28 cellular contexts compared by ENCODE assay signal in genomic region chr4:140858897-140859296, GRCh38.
DNase-seq lines count a peak whose midpoint lies in the region; ATAC-seq and TF ChIP-seq lines count a peak whose summit lies in the region.
"Had no signal": no experiment of that assay in that cellular context is flagged by ENCODE, and none has a peak within 500 bp of the region (broad histone marks: within the 10 kb centered on the region; RNA-seq: fewer than 3 reads in every experiment).

No MANE protein-coding gene starts in this region.

- H3K9ac ChIP-seq in mammary epithelial cell (ENCODE audit: insufficient read depth, low read length), result no peak overlapping the region
- no peak overlapping the region for H3K9ac ChIP-seq in rectal smooth muscle tissue (ENCODE audit: low read length)

- no TSS peak for BruUV-seq in mammary epithelial cell (replicated peaks; lab: Mats Ljungman, UMichigan)
- BruUV-seq in MCF 10A (replicated peaks; lab: Mats Ljungman, UMichigan), result no TSS peak

- H3K36me3 Mint-ChIP-seq in MCF 10A (ENCODE audit: insufficient read depth, unreplicated experiment), result no peaks in the 10 kb centered on the region
- H3K36me3 Mint-ChIP-seq: CD4-positive, CD25-positive, alpha-beta regulatory T cell; naive thymus-derived CD8-positive, alpha-beta T cell; T-cell had no signal

- no peak overlapping the region for H3K4me3 Mint-ChIP-seq in MCF 10A (ENCODE audit: unreplicated experiment)
- H3K4me3 Mint-ChIP-seq: activated T-helper 17 cell treated with anti-CD3 and anti-CD28 coated beads, Interleukin-2, amount 50 U/mL, for 72 hours; CD4-positive, CD25-positive, alpha-beta regulatory T cell; central memory CD8-positive, alpha-beta T cell; naive thymus-derived CD8-positive, alpha-beta T cell; stimulated activated naive CD8-positive, alpha-beta T cell treated with anti-CD3 and anti-CD28 coated beads, Interleukin-15, Interleukin-2, amounts not matched to agents 100 ng/mL and 50 ng/mL, for 24 hours; T-cell had no signal

- H3K4me3 ChIP-seq in mammary epithelial cell (replicated peaks in 1 of 3; ENCODE audit: insufficient read depth in 1 of 3, low read depth in 2 of 3, low read length in 3 of 3), result no peak overlapping the region
- H3K4me3 ChIP-seq in epithelial cell of esophagus (ENCODE audit: low read length), result no peak overlapping the region
- no peak overlapping the region for H3K4me3 ChIP-seq in rectal smooth muscle tissue (ENCODE audit: low read length)
- H3K4me3 ChIP-seq: dorsolateral prefrontal cortex, heart right ventricle, skin epidermis, tibial nerve had no signal

- no peaks in the 10 kb centered on the region for H4K20me1 ChIP-seq in mammary epithelial cell (ENCODE audit: insufficient read depth, low read length)

- in situ Hi-C loops in mammary epithelial cell (cut with MboI; ENCODE audit: low sequenced_read_pairs in 2 of 2) (loop anchor here (10.0 to 25.0 kb wide), 3 partner anchors 244 to 497 kb away; partner anchors contain the start of gene SCOC (in 2 of the 2)), SK-MEL-5 (cut with HindIII; ENCODE audit: low pct_unique_long_range_greater_than_20kb, low sequenced_read_pairs) (no loop called here)

- H3K36me3 ChIP-seq in mammary epithelial cell (ENCODE audit: insufficient read depth, low read length) (no peaks in the 10 kb centered on the region), rectal smooth muscle tissue (ENCODE audit: control insufficient read depth, insufficient read depth, low read length) (no peaks in the 10 kb centered on the region)
- H3K36me3 ChIP-seq: heart right ventricle, tibial nerve had no signal

- dilution Hi-C loops in mammary epithelial cell (cut with HindIII; ENCODE audit: low sequenced_read_pairs), result no loop called here

- H3K79me2 ChIP-seq in mammary epithelial cell (ENCODE audit: insufficient read depth, low read length), result no peaks in the 10 kb centered on the region

- H3K9me3 Mint-ChIP-seq in MCF 10A (ENCODE audit: unreplicated experiment), result no peaks in the 10 kb centered on the region
- H3K9me3 Mint-ChIP-seq: activated T-helper 17 cell treated with anti-CD3 and anti-CD28 coated beads, Interleukin-2, amount 50 U/mL, for 72 hours; central memory CD8-positive, alpha-beta T cell; naive thymus-derived CD8-positive, alpha-beta T cell; stimulated activated naive CD8-positive, alpha-beta T cell treated with anti-CD3 and anti-CD28 coated beads, Interleukin-15, Interleukin-2, amounts not matched to agents 100 ng/mL and 50 ng/mL, for 24 hours; T-cell had no signal

- no peaks in the 10 kb centered on the region for H3K27me3 Mint-ChIP-seq in MCF 10A (ENCODE audit: insufficient read depth, unreplicated experiment)

- peaks cover 21% of the 10 kb centered on the region for H3K4me1 Mint-ChIP-seq in MCF 10A (ENCODE audit: insufficient read depth, unreplicated experiment)

- H2AFZ ChIP-seq in mammary epithelial cell (ENCODE audit: low read depth, low read length), result peak overlapping the region; percentile 62

- DNase-seq in mammary epithelial cell (peak; percentile 57), MCF 10A (ENCODE audit: unreplicated experiment) (no peak), SK-MEL-5 (ENCODE audit: low read depth, low spot score) (peak; percentile 1), epithelial cell of esophagus (ENCODE audit: low read depth) (peak; percentile 2), kidney tubule cell (ENCODE audit: low spot score) (no peak), RKO (ENCODE audit: low spot score) (no peak)
- DNase-seq: 8988T; activated CD4-positive, alpha-beta T cell treated with anti-CD3 and anti-CD28 coated beads, Interleukin-2, amount 50 U/mL, for 48 hours; activated CD8-positive, alpha-beta memory T cell treated with anti-CD3 and anti-CD28 coated beads, Interleukin-2, amount 50 U/mL, for 4 hours; activated naive CD4-positive, alpha-beta T cell treated with anti-CD3 and anti-CD28 coated beads, Interleukin-2, amount 50 U/mL, for 16 hours; CD4-positive, CD25-positive, alpha-beta regulatory T cell; dorsolateral prefrontal cortex; heart right ventricle; left cardiac atrium; naive thymus-derived CD8-positive, alpha-beta T cell; NCI-H1105 treated with DMSO at 0.1 percent for 48 hours; NCI-H2029 treated with DMSO at 0.1 percent for 48 hours; NCI-H526; SIG-M5; T-cell had no signal

- POLR2A ChIA-PET in MCF 10A (lab: Yijun Ruan, JAX), result interaction anchor here (0.6 to 0.9 kb wide), 3 partner anchors 48 to 526 kb away, joined by 3 read pairs; no protein-coding TSS in a partner anchor

- no peak for ATAC-seq in GM21367 (IDR thresholded peaks at IDR 0.05; ENCODE audit: unreplicated experiment)
- ATAC-seq: activated T-helper 17 cell treated with anti-CD3 and anti-CD28 coated beads, Interleukin-2, amount 50 U/mL, for 72 hours; left cardiac atrium; naive thymus-derived CD8-positive, alpha-beta T cell; Panc1; T-cell had no signal

- CTCF ChIA-PET in mammary epithelial cell (lab: Charles Lee; ENCODE audit: low non-redundant PET), result interaction anchor here (0.6 to 0.7 kb wide), 2 partner anchors 138 to 232 kb away, joined by 3 read pairs; no protein-coding TSS in a partner anchor
- CTCF ChIA-PET in MCF 10A (lab: Yijun Ruan, JAX), result interaction anchor here (0.6 to 6.2 kb wide), 7 partner anchors 11 to 289 kb away, joined by 3 to 115 read pairs (median 4); partner anchors contain the start of gene RNF150

- no peak overlapping the region for H3K27ac ChIP-seq in mammary epithelial cell (ENCODE audit: insufficient read depth, low read depth, low read length)
- H3K27ac ChIP-seq in rectal smooth muscle tissue (ENCODE audit: low read depth, low read length), result peak overlapping the region; percentile 11
- H3K27ac ChIP-seq: dorsolateral prefrontal cortex, tibial nerve had no signal

- no peaks in the 10 kb centered on the region for H3K9me3 ChIP-seq in mammary epithelial cell (replicated peaks; ENCODE audit: insufficient read depth, low read length)
- H3K9me3 ChIP-seq: heart right ventricle, tibial nerve had no signal

- intact Hi-C loops in mammary epithelial cell (cut with micrococcal nuclease) (no loop called here), MCF 10A (cut with micrococcal nuclease) (no loop called here)

- 4% methylated on average over 3 of the region's 3 CpGs for WGBS in mammary epithelial cell (ENCODE audit: low coverage, missing lambda C conversion rate)

- H3K4me1 ChIP-seq in mammary epithelial cell (ENCODE audit: insufficient read depth, low read length) (peaks cover 38% of the 10 kb centered on the region), rectal smooth muscle tissue (ENCODE audit: control insufficient read depth, insufficient read depth, low read length) (peaks cover 2% of the 10 kb centered on the region)

- H3K27me3 ChIP-seq in mammary epithelial cell (ENCODE audit: insufficient read depth, low read length) (no peaks in the 10 kb centered on the region), rectal smooth muscle tissue (ENCODE audit: control insufficient read depth, insufficient read depth, low read length) (no peaks in the 10 kb centered on the region)
- H3K27me3 ChIP-seq: heart right ventricle, tibial nerve had no signal

- H3K4me2 ChIP-seq in mammary epithelial cell (ENCODE audit: insufficient read depth, low read depth, low read length), result no peak overlapping the region

- H3K27ac Mint-ChIP-seq in MCF 10A (ENCODE audit: low read depth, unreplicated experiment), result no peak overlapping the region
- H3K27ac Mint-ChIP-seq: activated T-helper 17 cell treated with anti-CD3 and anti-CD28 coated beads, Interleukin-2, amount 50 U/mL, for 72 hours; CD4-positive, CD25-positive, alpha-beta regulatory T cell; naive thymus-derived CD8-positive, alpha-beta T cell; stimulated activated naive CD8-positive, alpha-beta T cell treated with anti-CD3 and anti-CD28 coated beads, Interleukin-15, Interleukin-2, amounts not matched to agents 100 ng/mL and 50 ng/mL, for 24 hours; T-cell had no signal

- TF ChIP-seq CTCF in mammary epithelial cell (conservative IDR thresholded peaks at IDR 0.05 in 1 of 2, IDR thresholded peaks at IDR 0.05 in 1 of 2; ENCODE audit: extremely low read depth in 1 of 2, insufficient read depth in 1 of 2, low read depth in 1 of 2, low read length in 2 of 2) (no peak), MCF 10A (IDR thresholded peaks at IDR 0.05; ENCODE audit: unreplicated experiment) (no peak), epithelial cell of esophagus (IDR thresholded peaks at IDR 0.05; ENCODE audit: insufficient read depth, low read depth, low read length, missing control alignments) (no peak)

Comparison
In these comparisons a context has a peak if more than half of its experiments do, and no peak if none do; other contexts are left out.
1. DNase-seq: peak in mammary epithelial cell (single experiment), SK-MEL-5 (single experiment) and epithelial cell of esophagus (single experiment); none in MCF 10A (single experiment), kidney tubule cell (single experiment) and RKO (single experiment).